Comparison of ENCODE assay signal across 1 cellular context in the genomic region with DNA sequence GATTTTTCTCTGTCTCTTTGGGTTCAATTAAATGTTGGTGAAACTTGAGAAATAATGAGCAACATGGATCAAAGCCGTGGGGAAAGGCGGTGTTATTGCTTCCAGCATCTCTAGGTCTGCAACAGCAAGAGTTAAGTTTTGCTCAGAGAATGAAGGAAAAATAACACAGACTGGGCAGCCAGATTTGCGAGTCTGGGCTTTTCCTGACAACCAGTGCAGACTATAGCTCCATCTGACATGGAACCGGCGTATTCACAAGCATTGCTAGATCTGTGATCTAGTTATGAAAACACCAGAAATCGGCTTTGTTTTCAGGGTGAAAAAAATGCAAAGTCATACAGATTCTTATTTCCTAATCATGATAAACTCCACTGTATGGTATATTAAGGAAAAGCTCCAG.
TF ChIP-seq lines count a peak whose summit lies in the region.

No MANE protein-coding gene starts in this region.

TF ChIP-seq in HepG2, 621 proteins besides CTCF, POLR2A, EP300 and RAD21:
- TF ChIP-seq ZNF274 (CRISPR knock-in tag; IDR thresholded peaks at IDR 0.05) (no peak), NFE2L2 (IDR thresholded peaks at IDR 0.05; ENCODE audit: low read length) (0 out of 2 replicates have a peak, but pooled peaks have one; percentile 20)
